ENCODE assay signal across 9 cellular contexts in the genomic region with DNA sequence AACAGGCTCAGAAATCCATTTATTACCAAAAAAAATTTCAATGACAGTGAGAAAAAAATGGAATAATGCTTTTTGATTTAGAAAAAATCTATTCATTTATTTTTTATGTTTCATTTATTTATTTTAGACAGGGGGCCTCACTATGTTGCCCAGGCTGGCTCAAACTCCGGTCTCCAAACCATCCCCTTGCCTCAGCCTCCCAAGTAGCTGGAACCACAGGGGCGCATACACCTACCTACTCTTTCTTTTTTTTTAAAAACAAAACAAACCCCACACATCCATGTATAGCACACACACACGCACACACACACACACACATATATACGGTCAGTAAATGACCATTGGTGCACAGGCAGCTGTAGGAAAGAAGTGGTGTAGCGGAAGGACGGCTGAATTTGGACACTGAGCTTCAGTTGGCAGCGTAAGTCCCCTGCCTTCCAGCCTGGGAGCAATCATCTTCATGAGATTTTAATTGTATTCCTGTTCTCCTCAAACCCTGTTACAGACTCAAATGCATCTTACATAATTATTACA. TPM values are rescaled to one million over a fixed set of nuclear protein-coding genes. Genes with fewer than 3 reads are reported as not detected.
DNase-seq lines count a peak whose midpoint lies in the region; ATAC-seq and TF ChIP-seq lines count a peak whose summit lies in the region.
"Had no signal": no experiment of that assay in that cellular context is flagged by ENCODE, and none has a peak within 500 bp of the region (broad histone marks: within the 10 kb centered on the region; RNA-seq: fewer than 3 reads in every experiment).

No MANE protein-coding gene starts in this region.

- DNase-seq in activated naive CD4-positive, alpha-beta T cell treated with anti-CD3 and anti-CD28 coated beads, Interleukin-2, amount 10 ng/mL, durations not matched to agents 7 days and 5 days = no peak
- DNase-seq in activated naive CD4-positive, alpha-beta T cell treated with anti-CD3 and anti-CD28 coated beads, Interleukin-2, amount 50 U/mL, for 16 hours = no peak
- DNase-seq in MCF 10A (ENCODE audit: unreplicated experiment) = no peak
- DNase-seq in mesenchymal stem cell = no peak
- no peak for DNase-seq in upper lobe of left lung
- no peak for DNase-seq in stimulated activated CD4-positive, alpha-beta T cell treated with anti-CD3 and anti-CD28 coated beads, Interleukin-2, amount 100 ng/mL, for 48 hours

- peak overlapping the region; percentile 90 for H4K8ac ChIP-seq in mesenchymal stem cell (ENCODE audit: low read length)

- peak overlapping the region; percentile 92 for H2BK15ac ChIP-seq in mesenchymal stem cell (ENCODE audit: low read depth, poor library complexity, severe bottlenecking)

- H3K9ac ChIP-seq in mesenchymal stem cell (ENCODE audit: low read length) = peak overlapping the region; percentile 81

- H3K4ac ChIP-seq in mesenchymal stem cell (ENCODE audit: low read depth in 1 of 2, low read length in 2 of 2) = peak overlapping the region in 1 of 2 experiments; percentile 81

- no peak for TF ChIP-seq CTCF in MCF 10A (IDR thresholded peaks at IDR 0.05; ENCODE audit: unreplicated experiment)
- no peak for TF ChIP-seq CTCF in upper lobe of left lung (IDR thresholded peaks at IDR 0.05)

- peak overlapping the region; percentile 97 for H4K91ac ChIP-seq in mesenchymal stem cell (ENCODE audit: low read length)

- no peaks in the 10 kb centered on the region for H3K79me1 ChIP-seq in mesenchymal stem cell (replicated peaks; ENCODE audit: low read length, poor library complexity, severe bottlenecking)

- H3K4me1 Mint-ChIP-seq in activated naive CD4-positive, alpha-beta T cell treated with anti-CD3 and anti-CD28 coated beads, Interleukin-2, amount 10 ng/mL, durations not matched to agents 7 days and 5 days = peaks cover 39% of the 10 kb centered on the region
- peaks cover 53% of the 10 kb centered on the region for H3K4me1 Mint-ChIP-seq in MCF 10A (ENCODE audit: insufficient read depth, unreplicated experiment)

- H3K36me3 ChIP-seq in mesenchymal stem cell (ENCODE audit: control insufficient read depth in 1 of 2, insufficient read depth in 2 of 2, low read depth in 1 of 2, low read length in 2 of 2) = no peaks in the 10 kb centered on the region
- no peaks in the 10 kb centered on the region for H3K36me3 ChIP-seq in upper lobe of left lung

- POLR2A ChIA-PET in MCF 10A (lab: Yijun Ruan, JAX) = interaction anchor here (0.6 to 10.7 kb wide), 24 partner anchors 10 to 414 kb away, joined by 3 to 159 read pairs (median 4); a partner anchor contains a TSS

- H3K27me3 ChIP-seq in mesenchymal stem cell (ENCODE audit: control insufficient read depth in 1 of 2, insufficient read depth in 1 of 2, low read length in 2 of 2) (no peaks in the 10 kb centered on the region), upper lobe of left lung (no peaks in the 10 kb centered on the region)

- TF ChIP-seq POLR2A in upper lobe of left lung (IDR thresholded peaks at IDR 0.05) = no peak

- H3K4me1 ChIP-seq in mesenchymal stem cell (ENCODE audit: control insufficient read depth, insufficient read depth, low read depth, low read length) (peaks cover 6% of the 10 kb centered on the region), upper lobe of left lung (peaks cover 42 to 56% (median 50%) of the 10 kb centered on the region in 4 donors)

- intact Hi-C loops in MCF 10A (cut with micrococcal nuclease) = loop anchor here (10.0 kb wide), 2 partner anchors 209 to 399 kb away; no protein-coding TSS in a partner anchor

- WGBS in mesenchymal stem cell = 91% methylated on average over 7 of the region's 7 CpGs
- WGBS in upper lobe of left lung, 2 donors = 86 to 89% methylated on average over 7 of the region's 7 CpGs

- H3K4me3 Mint-ChIP-seq in activated naive CD4-positive, alpha-beta T cell treated with anti-CD3 and anti-CD28 coated beads, Interleukin-2, amount 10 ng/mL, durations not matched to agents 7 days and 5 days = no peak overlapping the region
- H3K4me3 Mint-ChIP-seq in MCF 10A (ENCODE audit: unreplicated experiment) = peak overlapping the region; percentile 76

- CTCF ChIA-PET in activated naive CD4-positive, alpha-beta T cell treated with anti-CD3 and anti-CD28 coated beads, Interleukin-2, amount 10 ng/mL, durations not matched to agents 7 days and 5 days (lab: Charles Lee) = interaction anchor here (1.6 kb wide), 1 partner anchor 15 kb away, joined by 7 read pairs; no protein-coding TSS in a partner anchor
- CTCF ChIA-PET in MCF 10A (lab: Yijun Ruan, JAX) = interaction anchor here (0.6 to 1.7 kb wide), 12 partner anchors 10 to 480 kb away, joined by 3 to 6 read pairs (median 4); no protein-coding TSS in a partner anchor

- TF ChIP-seq EP300 in upper lobe of left lung (IDR thresholded peaks at IDR 0.05) = no peak

- peak overlapping the region; percentile 76 to 98 for H3K18ac ChIP-seq in mesenchymal stem cell (ENCODE audit: low read depth in 1 of 2, low read length in 2 of 2)

- no peak overlapping the region for H3K4me2 ChIP-seq in mesenchymal stem cell (ENCODE audit: low read length, poor library complexity, severe bottlenecking)

- no peak overlapping the region for H2AFZ ChIP-seq in mesenchymal stem cell (ENCODE audit: low read depth, low read length)

- BruUV-seq in MCF 10A (replicated peaks; lab: Mats Ljungman, UMichigan) = TSS peak; percentile 94

- ATAC-seq in upper lobe of left lung (ENCODE audit: low FRiP score in 2 of 2) = no peak
- ATAC-seq in HG03571 (IDR thresholded peaks at IDR 0.05; ENCODE audit: unreplicated experiment) = no peak
- no peak for ATAC-seq in HG03039 (IDR thresholded peaks at IDR 0.05; ENCODE audit: unreplicated experiment)

- H2BK12ac ChIP-seq in mesenchymal stem cell (ENCODE audit: low read length in 2 of 2) = peak overlapping the region; percentile 13 to 99

- no peaks in the 10 kb centered on the region for H3K9me3 Mint-ChIP-seq in activated naive CD4-positive, alpha-beta T cell treated with anti-CD3 and anti-CD28 coated beads, Interleukin-2, amount 10 ng/mL, durations not matched to agents 7 days and 5 days
- H3K9me3 Mint-ChIP-seq in MCF 10A (ENCODE audit: unreplicated experiment) = no peaks in the 10 kb centered on the region
- H3K9me3 Mint-ChIP-seq: immature natural killer cell had no signal

- H2BK120ac ChIP-seq in mesenchymal stem cell (ENCODE audit: low read depth, low read length) = peak overlapping the region; percentile 77

- no peaks in the 10 kb centered on the region for H3K36me3 Mint-ChIP-seq in activated naive CD4-positive, alpha-beta T cell treated with anti-CD3 and anti-CD28 coated beads, Interleukin-2, amount 10 ng/mL, durations not matched to agents 7 days and 5 days
- no peaks in the 10 kb centered on the region for H3K36me3 Mint-ChIP-seq in MCF 10A (ENCODE audit: insufficient read depth, unreplicated experiment)
- H3K36me3 Mint-ChIP-seq: immature natural killer cell had no signal

- peak overlapping the region; percentile 69 for H3K27ac Mint-ChIP-seq in activated naive CD4-positive, alpha-beta T cell treated with anti-CD3 and anti-CD28 coated beads, Interleukin-2, amount 10 ng/mL, durations not matched to agents 7 days and 5 days
- H3K27ac Mint-ChIP-seq in MCF 10A (ENCODE audit: low read depth, unreplicated experiment) = peak overlapping the region; percentile 92
- H3K27ac Mint-ChIP-seq: immature natural killer cell had no signal

- no peaks in the 10 kb centered on the region for H3K9me3 ChIP-seq in mesenchymal stem cell (ENCODE audit: control insufficient read depth, low read length)
- H3K9me3 ChIP-seq in upper lobe of left lung = no peaks in the 10 kb centered on the region

- peak overlapping the region in 1 of 2 experiments; percentile 92 for H3K23ac ChIP-seq in mesenchymal stem cell (ENCODE audit: low read length in 2 of 2)

- H2BK5ac ChIP-seq in mesenchymal stem cell (ENCODE audit: low read depth, low read length, poor library complexity, severe bottlenecking) = no peak overlapping the region

- H3K14ac ChIP-seq in mesenchymal stem cell (ENCODE audit: low read length in 2 of 2) = peak overlapping the region in 1 of 2 experiments; percentile 5

- H3K4me3 ChIP-seq in mesenchymal stem cell (ENCODE audit: insufficient read depth in 1 of 2, low read depth in 1 of 2, low read length in 2 of 2) (peak overlapping the region in 1 of 2 experiments; percentile 63), upper lobe of left lung (peak overlapping the region in 1 of 4 donors; percentile 36)

- peak overlapping the region; percentile 57 for H2AK5ac ChIP-seq in mesenchymal stem cell (ENCODE audit: low read length, severe bottlenecking)

- H3K27ac ChIP-seq in mesenchymal stem cell (ENCODE audit: low read length, poor library complexity, severe bottlenecking) = peak overlapping the region; percentile 51
- H3K27ac ChIP-seq in upper lobe of left lung = peak overlapping the region; percentile 71 to 90 (median 74)

- H3K27me3 Mint-ChIP-seq in activated naive CD4-positive, alpha-beta T cell treated with anti-CD3 and anti-CD28 coated beads, Interleukin-2, amount 10 ng/mL, durations not matched to agents 7 days and 5 days = no peaks in the 10 kb centered on the region
- H3K27me3 Mint-ChIP-seq in MCF 10A (ENCODE audit: insufficient read depth, unreplicated experiment) = no peaks in the 10 kb centered on the region

RNA-seq across cellular contexts. Expression of a gene that starts 28.8 kb away (rescaled TPM):
- 30.7 and 42.6 TPM in 2 replicates for total RNA-seq in MCF 10A (2022)
- polyA plus RNA-seq in mesenchymal stem cell (2013, experiment 1 of 2) = 28.2 TPM
- polyA plus RNA-seq in mesenchymal stem cell (2013, experiment 2 of 2) = 27.7 TPM
- 10 to 100 TPM in 4 of 6 donors, 1 to 10 TPM in 2; 5.9 to 47.5 (median 30.5) TPM for total RNA-seq in upper lobe of left lung
